Comparison of ENCODE assay signal across 26 cellular contexts in the genomic region with DNA sequence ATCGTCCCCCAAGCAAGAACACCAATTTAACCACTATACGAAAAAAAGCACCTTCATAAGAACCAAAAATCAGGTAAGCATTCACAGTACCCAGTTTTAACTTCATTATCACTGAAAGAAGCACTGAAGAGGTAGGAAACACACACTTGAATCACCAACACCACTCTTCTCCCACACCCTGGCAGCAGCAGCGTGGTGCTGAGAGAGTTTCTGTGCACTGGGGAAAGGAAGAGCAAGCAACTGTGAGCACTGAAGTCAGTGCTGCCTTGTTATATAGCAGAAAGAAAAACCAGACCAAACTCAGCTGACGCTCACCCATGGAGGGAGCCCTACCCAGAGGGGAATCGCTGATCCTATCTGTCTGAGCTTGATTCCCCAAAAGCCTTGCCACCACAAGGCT.
"Had no signal": no experiment of that assay in that cellular context is flagged by ENCODE, and none has a peak within 500 bp of the region (broad histone marks: within the 10 kb centered on the region; RNA-seq: fewer than 3 reads in every experiment).

No MANE protein-coding gene starts in this region.

- H3K4me3 ChIP-seq: neural progenitor cell, ovary, prostate gland, right lobe of liver, sigmoid colon, stomach, tibial artery, transverse colon, upper lobe of right lung, uterus had no signal

- H3K27me3 ChIP-seq: neural progenitor cell, ovary, right lobe of liver, sigmoid colon, stomach, tibial artery, transverse colon, upper lobe of right lung, uterus had no signal

- H3K4me3 Mint-ChIP-seq: naive thymus-derived CD4-positive, alpha-beta T cell; natural killer cell; nephron; neural progenitor cell; stimulated activated effector memory CD8-positive, alpha-beta T cell treated with anti-CD3 and anti-CD28 coated beads, Interleukin-12 subunit alpha, Interleukin-12 subunit beta, amount 100 ng/mL, for 72 hours; stimulated activated naive B cell treated with anti-CD40 and anti-IgM and Interleukin-4, amounts not matched to agents 10 μg/mL and 1 μg/mL and 100 μg/mL, for 72 hours; stimulated activated naive CD8-positive, alpha-beta T cell treated with anti-CD3 and anti-CD28 coated beads, Interleukin-15, Interleukin-2, amounts not matched to agents 100 ng/mL and 50 ng/mL, for 24 hours; type B pancreatic cell had no signal

- H3K4me2 ChIP-seq: neural progenitor cell had no signal

- H3K9ac ChIP-seq: neural progenitor cell, parathyroid adenoma had no signal

- H3K4me1 ChIP-seq: neural progenitor cell, parathyroid adenoma, prostate gland, right lobe of liver, sigmoid colon, stomach, transverse colon, upper lobe of right lung, uterus had no signal

- DNase-seq: naive thymus-derived CD4-positive, alpha-beta T cell; natural killer cell; occipital lobe; ovary; right cardiac atrium; right lobe of liver; sigmoid colon; small intestine; stimulated activated CD4-positive, alpha-beta T cell treated with anti-CD3 and anti-CD28 coated beads, Interleukin-15, amount 100 ng/mL, for 24 hours; stimulated activated CD4-positive, alpha-beta T cell treated with anti-CD3 and anti-CD28 coated beads, Interleukin-2, amount 100 ng/mL, for 24 hours; stimulated activated CD4-positive, alpha-beta T cell treated with anti-CD3 and anti-CD28 coated beads, Interleukin-2, amount 100 ng/mL, for 48 hours; stimulated activated CD4-positive, alpha-beta T cell treated with anti-CD3 and anti-CD28 coated beads, Interleukin-4, amount 100 ng/mL, for 24 hours; stimulated activated naive B cell treated with anti-CD40 and anti-IgM and Interleukin-4, amounts not matched to agents 10 μg/mL and 1 μg/mL and 100 μg/mL, for 72 hours; stimulated activated naive CD4-positive, alpha-beta T cell treated with Interleukin-2 at 50 U/mL for 16 hours; stomach; tibial artery; transverse colon; upper lobe of right lung; uterus had no signal

- H3K27ac Mint-ChIP-seq: naive thymus-derived CD4-positive, alpha-beta T cell; natural killer cell; nephron; neural progenitor cell; stimulated activated effector memory CD8-positive, alpha-beta T cell treated with anti-CD3 and anti-CD28 coated beads, Interleukin-12 subunit alpha, Interleukin-12 subunit beta, amount 100 ng/mL, for 72 hours; stimulated activated naive B cell treated with anti-CD40 and anti-IgM and Interleukin-4, amounts not matched to agents 10 μg/mL and 1 μg/mL and 100 μg/mL, for 72 hours; stimulated activated naive CD8-positive, alpha-beta T cell treated with anti-CD3 and anti-CD28 coated beads, Interleukin-15, Interleukin-2, amounts not matched to agents 100 ng/mL and 50 ng/mL, for 24 hours; type B pancreatic cell had no signal

- ATAC-seq: naive thymus-derived CD4-positive, alpha-beta T cell; natural killer cell; right cardiac atrium; right lobe of liver; stimulated activated effector memory CD8-positive, alpha-beta T cell treated with anti-CD3 and anti-CD28 coated beads, Interleukin-12 subunit alpha, Interleukin-12 subunit beta, amount 100 ng/mL, for 72 hours; stimulated activated naive B cell treated with anti-CD40 and anti-IgM and Interleukin-4, amounts not matched to agents 10 μg/mL and 1 μg/mL and 100 μg/mL, for 72 hours; upper lobe of right lung had no signal

- H3K27me3 Mint-ChIP-seq: naive thymus-derived CD4-positive, alpha-beta T cell; stimulated activated naive CD8-positive, alpha-beta T cell treated with anti-CD3 and anti-CD28 coated beads, Interleukin-15, Interleukin-2, amounts not matched to agents 100 ng/mL and 50 ng/mL, for 24 hours; type B pancreatic cell had no signal

- H3K4me1 Mint-ChIP-seq: natural killer cell; nephron; neural progenitor cell; stimulated activated effector memory CD8-positive, alpha-beta T cell treated with anti-CD3 and anti-CD28 coated beads, Interleukin-12 subunit alpha, Interleukin-12 subunit beta, amount 100 ng/mL, for 72 hours; stimulated activated naive B cell treated with anti-CD40 and anti-IgM and Interleukin-4, amounts not matched to agents 10 μg/mL and 1 μg/mL and 100 μg/mL, for 72 hours had no signal

- H2AFZ ChIP-seq: neural progenitor cell, parathyroid adenoma had no signal

- H3K36me3 Mint-ChIP-seq: stimulated activated effector memory CD8-positive, alpha-beta T cell treated with anti-CD3 and anti-CD28 coated beads, Interleukin-12 subunit alpha, Interleukin-12 subunit beta, amount 100 ng/mL, for 72 hours had no signal

- H3K36me3 ChIP-seq: ovary, prostate gland, right lobe of liver, uterus had no signal

- H3K27ac ChIP-seq: neural progenitor cell, ovary, parathyroid adenoma, prostate gland, right lobe of liver, sigmoid colon, stomach, tibial artery, transverse colon, upper lobe of right lung, uterus had no signal

- H3K9me3 ChIP-seq: prostate gland, right lobe of liver, transverse colon, upper lobe of right lung had no signal
